In the genomic region with DNA sequence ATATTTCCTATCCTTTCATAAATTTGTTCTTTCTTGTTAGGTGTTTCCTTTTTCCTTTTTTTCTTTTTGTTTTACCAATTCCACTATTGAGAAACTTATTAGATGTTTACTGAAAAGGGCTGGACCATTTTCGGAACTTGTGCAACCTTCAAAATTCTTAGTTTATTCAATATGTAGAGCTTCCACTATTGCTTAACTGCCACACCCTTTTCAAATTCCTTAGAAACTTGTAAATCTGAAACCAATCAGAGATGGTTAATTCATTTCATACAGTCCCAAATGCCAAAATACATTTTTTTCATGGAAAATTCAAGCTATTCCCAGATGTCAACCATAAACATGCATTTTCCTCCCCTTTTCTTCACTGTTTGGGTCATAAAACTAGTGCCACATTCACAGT, we compare ENCODE assay signal across 23 cellular contexts.
"Had no signal": no experiment of that assay in that cellular context is flagged by ENCODE, and none has a peak within 500 bp of the region (broad histone marks: within the 10 kb centered on the region; RNA-seq: fewer than 3 reads in every experiment).

No MANE protein-coding gene starts in this region.

- H3K27ac Mint-ChIP-seq: activated B cell treated with CpG ODN at 0.5 μM for 24 hours; activated CD4-positive, alpha-beta memory T cell treated with anti-CD3 and anti-CD28 coated beads, Interleukin-2, amount 10 ng/mL, durations not matched to agents 7 days and 5 days; activated naive CD4-positive, alpha-beta T cell treated with anti-CD3 and anti-CD28 coated beads for 36 hours; activated naive CD8-positive, alpha-beta T cell treated with anti-CD3 and anti-CD28 coated beads, Interleukin-2, amount 10 ng/mL, durations not matched to agents 7 days and 5 days; activated T-cell treated with anti-CD3 and anti-CD28 coated beads, Interleukin-2, amount 50 U/mL, for 72 hours; naive thymus-derived CD8-positive, alpha-beta T cell; neural progenitor cell; stimulated activated memory B cell treated with anti-CD40 and anti-IgM and Interleukin-4, amounts not matched to agents 10 μg/mL and 1 μg/mL and 100 μg/mL, for 72 hours; T-helper 17 cell had no signal

- H3K27me3 Mint-ChIP-seq: activated B cell treated with CpG ODN at 0.5 μM for 24 hours; activated CD4-positive, alpha-beta memory T cell treated with anti-CD3 and anti-CD28 coated beads, Interleukin-2, amount 10 ng/mL, durations not matched to agents 7 days and 5 days; stimulated activated memory B cell treated with anti-CD40 and anti-IgM and Interleukin-4, amounts not matched to agents 10 μg/mL and 1 μg/mL and 100 μg/mL, for 72 hours; T-helper 17 cell had no signal

- H3K9ac ChIP-seq: neural progenitor cell had no signal

- H3K4me1 ChIP-seq: neural progenitor cell, stomach, suprapubic skin, tibial nerve had no signal

- H3K9me3 Mint-ChIP-seq: activated B cell treated with CpG ODN at 0.5 μM for 24 hours; activated CD4-positive, alpha-beta memory T cell treated with anti-CD3 and anti-CD28 coated beads, Interleukin-2, amount 10 ng/mL, durations not matched to agents 7 days and 5 days; activated naive CD4-positive, alpha-beta T cell treated with anti-CD3 and anti-CD28 coated beads for 36 hours; activated naive CD8-positive, alpha-beta T cell treated with anti-CD3 and anti-CD28 coated beads, Interleukin-2, amount 10 ng/mL, durations not matched to agents 7 days and 5 days; activated T-cell treated with anti-CD3 and anti-CD28 coated beads, Interleukin-2, amount 50 U/mL, for 72 hours; naive thymus-derived CD8-positive, alpha-beta T cell; neural progenitor cell; stimulated activated memory B cell treated with anti-CD40 and anti-IgM and Interleukin-4, amounts not matched to agents 10 μg/mL and 1 μg/mL and 100 μg/mL, for 72 hours had no signal

- H3K9me3 ChIP-seq: left lung, stomach, suprapubic skin, tibial nerve had no signal

- H3K27me3 ChIP-seq: foreskin keratinocyte, left lung, neural progenitor cell, stomach, suprapubic skin, tibial nerve had no signal

- H3K4me1 Mint-ChIP-seq: activated B cell treated with CpG ODN at 0.5 μM for 24 hours; activated CD4-positive, alpha-beta memory T cell treated with anti-CD3 and anti-CD28 coated beads, Interleukin-2, amount 10 ng/mL, durations not matched to agents 7 days and 5 days; naive thymus-derived CD8-positive, alpha-beta T cell; stimulated activated memory B cell treated with anti-CD40 and anti-IgM and Interleukin-4, amounts not matched to agents 10 μg/mL and 1 μg/mL and 100 μg/mL, for 72 hours; T-helper 17 cell had no signal

- H3K4me3 Mint-ChIP-seq: activated B cell treated with CpG ODN at 0.5 μM for 24 hours; activated CD4-positive, alpha-beta memory T cell treated with anti-CD3 and anti-CD28 coated beads, Interleukin-2, amount 10 ng/mL, durations not matched to agents 7 days and 5 days; activated naive CD4-positive, alpha-beta T cell treated with anti-CD3 and anti-CD28 coated beads for 36 hours; activated naive CD8-positive, alpha-beta T cell treated with anti-CD3 and anti-CD28 coated beads, Interleukin-2, amount 10 ng/mL, durations not matched to agents 7 days and 5 days; activated T-cell treated with anti-CD3 and anti-CD28 coated beads, Interleukin-2, amount 50 U/mL, for 72 hours; naive thymus-derived CD8-positive, alpha-beta T cell; neural progenitor cell; stimulated activated memory B cell treated with anti-CD40 and anti-IgM and Interleukin-4, amounts not matched to agents 10 μg/mL and 1 μg/mL and 100 μg/mL, for 72 hours; T-helper 17 cell had no signal

- H3K4me3 ChIP-seq: left lung, lung, neural progenitor cell, stomach, suprapubic skin, tibial nerve had no signal

- H3K36me3 Mint-ChIP-seq: activated naive CD8-positive, alpha-beta T cell treated with anti-CD3 and anti-CD28 coated beads, Interleukin-2, amount 10 ng/mL, durations not matched to agents 7 days and 5 days; naive thymus-derived CD8-positive, alpha-beta T cell; neural progenitor cell; stimulated activated memory B cell treated with anti-CD40 and anti-IgM and Interleukin-4, amounts not matched to agents 10 μg/mL and 1 μg/mL and 100 μg/mL, for 72 hours had no signal

- H3K36me3 ChIP-seq: left lung, neural progenitor cell, stomach, suprapubic skin, tibial nerve had no signal

- H3K27ac ChIP-seq: foreskin keratinocyte, neural progenitor cell, stomach, suprapubic skin, tibial nerve had no signal

- ATAC-seq: activated T-cell treated with anti-CD3 and anti-CD28 coated beads, Interleukin-2, amount 50 U/mL, for 72 hours; foreskin keratinocyte; left lung; naive thymus-derived CD8-positive, alpha-beta T cell; sciatic nerve; stimulated activated memory B cell treated with anti-CD40 and anti-IgM and Interleukin-4, amounts not matched to agents 10 μg/mL and 1 μg/mL and 100 μg/mL, for 72 hours; T-helper 17 cell had no signal

- H2AFZ ChIP-seq: neural progenitor cell had no signal

- DNase-seq: activated B cell treated with CpG ODN at 0.5 μM for 24 hours; activated CD4-positive, alpha-beta memory T cell treated with anti-CD3 and anti-CD28 coated beads, Interleukin-2, amount 10 ng/mL, durations not matched to agents 7 days and 5 days; activated CD4-positive, alpha-beta T cell treated with anti-CD3 and anti-CD28 coated beads for 48 hours; activated effector memory CD4-positive, alpha-beta T cell treated with Interleukin-2 at 50 U/mL for 16 hours; activated naive CD4-positive, alpha-beta T cell treated with anti-CD3 and anti-CD28 coated beads for 36 hours; activated naive CD8-positive, alpha-beta T cell treated with anti-CD3 and anti-CD28 coated beads, Interleukin-2, amount 10 ng/mL, durations not matched to agents 7 days and 5 days; activated T-cell treated with anti-CD3 and anti-CD28 coated beads, Interleukin-2, amount 50 U/mL, for 72 hours; amygdala; dermis blood vessel endothelial cell; effector CD8-positive, alpha-beta T cell; foreskin keratinocyte; kidney glomerular epithelial cell; left lung; naive thymus-derived CD8-positive, alpha-beta T cell; small intestine; stomach; T-helper 17 cell had no signal

- H3K4me2 ChIP-seq: neural progenitor cell had no signal
